13 cellular contexts compared by ENCODE assay signal in the genomic region with DNA sequence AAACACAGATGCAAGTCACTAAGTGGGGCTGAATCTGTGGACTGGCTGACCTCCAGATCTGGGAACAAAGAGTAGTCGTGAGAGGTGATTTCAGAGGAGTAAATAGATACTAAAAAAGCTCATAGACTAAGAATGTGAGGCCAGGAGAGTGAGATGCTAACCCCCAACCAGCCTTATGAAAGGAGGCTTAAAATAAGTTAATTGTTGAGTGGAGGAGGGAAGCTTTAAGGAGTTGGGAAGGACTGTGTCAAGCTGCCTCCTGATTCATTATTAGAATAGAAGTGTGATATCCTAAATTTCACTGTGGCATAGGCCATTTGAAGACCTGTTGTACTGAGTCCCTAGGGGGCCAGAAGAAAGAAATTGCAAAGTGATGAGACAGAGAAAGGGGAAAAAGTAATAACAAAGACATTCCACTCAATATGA.
A peak's percentile ranks its signal among the peaks of the same experiment; 100 is the strongest.
DNase-seq lines count a peak whose midpoint lies in the region; ATAC-seq and TF ChIP-seq lines count a peak whose summit lies in the region.
"Had no signal": no experiment of that assay in that cellular context is flagged by ENCODE, and none has a peak within 500 bp of the region (broad histone marks: within the 10 kb centered on the region; RNA-seq: fewer than 3 reads in every experiment).

No MANE protein-coding gene starts in this region.

- peak overlapping the region in 1 of 2 experiments; percentile 82; a peak in 2 of 4 replicates for H4K8ac ChIP-seq in IMR-90 (ENCODE audit: low read depth in 2 of 2, low read length in 2 of 2)

- TF ChIP-seq POLR2A in IMR-90 (IDR thresholded peaks at IDR 0.05; ENCODE audit: low read depth, low read length): no peak

- peak overlapping the region; percentile 79 for H2BK120ac ChIP-seq in IMR-90 (ENCODE audit: low read depth, low read length)

- no peak overlapping the region for H3K9ac ChIP-seq in IMR-90 (ENCODE audit: low read depth, low read length)

- no peaks in the 10 kb centered on the region for H3K4me1 ChIP-seq in CD4-positive, CD25-positive, alpha-beta regulatory T cell (ENCODE audit: control insufficient read depth, insufficient read depth, low read length, poor library complexity, severe bottlenecking)
- H3K4me1 ChIP-seq in IMR-90 (ENCODE audit: control insufficient read depth, insufficient read depth, low read length): no peaks in the 10 kb centered on the region; the same call in 1 of the 2 replicates
- H3K4me1 ChIP-seq: breast epithelium had no signal

- peak overlapping the region; percentile 75 for H2BK20ac ChIP-seq in IMR-90 (ENCODE audit: low read depth, low read length)

- peaks cover 30 to 47% of the 10 kb centered on the region in 2 experiments for H3K79me1 ChIP-seq in IMR-90 (ENCODE audit: low read depth in 1 of 2, low read length in 2 of 2)

- H2AK5ac ChIP-seq in IMR-90 (ENCODE audit: low read depth, low read length): peak overlapping the region; percentile 54; the same call in 1 of the 2 replicates

- no peak for TF ChIP-seq CTCF in IMR-90 (conservative IDR thresholded peaks at IDR 0.05; ENCODE audit: low read depth, low read length)

- TF ChIP-seq RAD21 in IMR-90 (IDR thresholded peaks at IDR 0.05; ENCODE audit: low read length): no peak

- peaks cover 2% of the 10 kb centered on the region; the same call in 1 of the 2 replicates for H3K9me1 ChIP-seq in IMR-90 (ENCODE audit: insufficient read depth, low read length)

- peaks cover 4% of the 10 kb centered on the region for H3K36me3 ChIP-seq in CD4-positive, CD25-positive, alpha-beta regulatory T cell (ENCODE audit: control insufficient read depth, insufficient read depth, low read length)
- no peaks in the 10 kb centered on the region for H3K36me3 ChIP-seq in IMR-90 (ENCODE audit: control insufficient read depth, insufficient read depth, low read length)
- H3K36me3 ChIP-seq: breast epithelium, ovary had no signal

- H4K5ac ChIP-seq in IMR-90 (ENCODE audit: low read depth, low read length): no peak overlapping the region

- dilution Hi-C loops in IMR-90 (cut with HindIII; ENCODE audit: low sequenced_read_pairs, unreplicated experiment): no loop called here

- no peak for DNase-seq in CD4-positive, CD25-positive, alpha-beta regulatory T cell
- DNase-seq in IMR-90 (peak; percentile 86), NCI-H2227 (lab: John Stamatoyannopoulos, UW; ENCODE audit: unreplicated experiment) (no peak), NCI-H526 treated with DMSO at 0.1 percent for 48 hours (lab: John Stamatoyannopoulos, UW) (no peak)
- no peak for DNase-seq in naive thymus-derived CD8-positive, alpha-beta T cell
- DNase-seq in activated CD8-positive, alpha-beta memory T cell treated with anti-CD3 and anti-CD28 coated beads for 24 hours: no peak
- DNase-seq: activated T-cell treated with anti-CD3 and anti-CD28 coated beads, Interleukin-2, amount 50 U/mL, for 4 hours; MM.1S; ovary had no signal

- CTCF ChIA-PET in IMR-90 (lab: Yijun Ruan, JAX): no interaction called here

- peak overlapping the region; percentile 67; the same call in 1 of the 2 replicates for H3K4ac ChIP-seq in IMR-90 (ENCODE audit: low read depth, low read length)

- H2BK5ac ChIP-seq in IMR-90 (ENCODE audit: low read depth, low read length, poor library complexity, severe bottlenecking): peak overlapping the region; percentile 78

- no peak for ATAC-seq in CD4-positive, CD25-positive, alpha-beta regulatory T cell (ENCODE audit: low read depth in 2 of 2)
- ATAC-seq in IMR-90 (ENCODE audit: low read depth) (peak; percentile 75), HG03521 (IDR thresholded peaks at IDR 0.05; ENCODE audit: unreplicated experiment) (no peak)
- no peak for ATAC-seq in naive thymus-derived CD8-positive, alpha-beta T cell
- ATAC-seq: activated T-cell treated with anti-CD3 and anti-CD28 coated beads, Interleukin-2, amount 50 U/mL, for 4 hours had no signal

- no peak overlapping the region for H2AFZ ChIP-seq in IMR-90 (replicated peaks; ENCODE audit: low read length, poor library complexity)

- H3K23ac ChIP-seq in IMR-90 (ENCODE audit: low read depth, low read length): peak overlapping the region; percentile 85; the same call in 1 of the 2 replicates

- in situ Hi-C loops in IMR-90 (cut with MboI; ENCODE audit: low sequenced_read_pairs): loop anchor here (5.0 to 25.0 kb wide), 2 partner anchors 240 to 480 kb away; no protein-coding TSS in a partner anchor

- no peaks in the 10 kb centered on the region for H3K9me3 Mint-ChIP-seq in CD4-positive, CD25-positive, alpha-beta regulatory T cell
- no peaks in the 10 kb centered on the region for H3K9me3 Mint-ChIP-seq in dendritic cell treated with granulocyte-macrophage colony-stimulating factor and Interleukin-4, amounts not matched to agents 40 ng/mL and 50 ng/mL, for 4 days
- no peaks in the 10 kb centered on the region for H3K9me3 Mint-ChIP-seq in naive thymus-derived CD8-positive, alpha-beta T cell
- H3K9me3 Mint-ChIP-seq: activated T-cell treated with anti-CD3 and anti-CD28 coated beads, Interleukin-2, amount 50 U/mL, for 4 hours had no signal

- peak overlapping the region; percentile 63; the same call in 1 of the 2 replicates for H3K4me2 ChIP-seq in IMR-90 (ENCODE audit: low read depth, low read length)

- H3K4me1 Mint-ChIP-seq in CD4-positive, CD25-positive, alpha-beta regulatory T cell: peaks cover 2 to 14% (median 8%) of the 10 kb centered on the region in 4 donors
- H3K4me1 Mint-ChIP-seq in dendritic cell treated with granulocyte-macrophage colony-stimulating factor and Interleukin-4, amounts not matched to agents 40 ng/mL and 50 ng/mL, for 4 days (ENCODE audit: low read depth): peaks cover 5% of the 10 kb centered on the region
- H3K4me1 Mint-ChIP-seq in naive thymus-derived CD8-positive, alpha-beta T cell: peaks cover 12 to 25% (median 18%) of the 10 kb centered on the region in 4 donors

- peak overlapping the region; percentile 42; the same call in 1 of the 2 replicates for H3K18ac ChIP-seq in IMR-90 (ENCODE audit: low read depth, low read length)

- peaks cover 3% of the 10 kb centered on the region; the same call in 1 of the 2 replicates for H4K20me1 ChIP-seq in IMR-90 (ENCODE audit: insufficient read depth, low read length)

- H3K14ac ChIP-seq in IMR-90 (replicated peaks; ENCODE audit: low read depth, low read length): peak overlapping the region; percentile 38

- POLR2A ChIA-PET in IMR-90 (lab: Charles Lee; ENCODE audit: unreplicated experiment): no interaction called here
- POLR2A ChIA-PET in naive thymus-derived CD8-positive, alpha-beta T cell (lab: Charles Lee): no interaction called here

- H3K27me3 Mint-ChIP-seq in CD4-positive, CD25-positive, alpha-beta regulatory T cell: no peaks in the 10 kb centered on the region
- no peaks in the 10 kb centered on the region for H3K27me3 Mint-ChIP-seq in dendritic cell treated with granulocyte-macrophage colony-stimulating factor and Interleukin-4, amounts not matched to agents 40 ng/mL and 50 ng/mL, for 4 days
- no peaks in the 10 kb centered on the region for H3K27me3 Mint-ChIP-seq in naive thymus-derived CD8-positive, alpha-beta T cell

- no peak overlapping the region; the same call in 2 of the 3 replicates for H2BK15ac ChIP-seq in IMR-90 (ENCODE audit: low read depth, low read length)

- no peaks in the 10 kb centered on the region for H3K9me3 ChIP-seq in CD4-positive, CD25-positive, alpha-beta regulatory T cell (ENCODE audit: control insufficient read depth in 2 of 2, low read length in 2 of 2)
- H3K9me3 ChIP-seq in IMR-90 (ENCODE audit: control insufficient read depth, insufficient read depth, low read length): no peaks in the 10 kb centered on the region
- H3K9me3 ChIP-seq: breast epithelium, ovary had no signal

- BruUV-seq in IMR-90 (replicated peaks; lab: Mats Ljungman, UMichigan): no TSS peak

- 0 out of 2 replicates have a peak overlapping the region, but pooled peaks have one; percentile 39 for H3K56ac ChIP-seq in IMR-90 (ENCODE audit: extremely low read depth, insufficient read depth, low read length)

- H3K27me3 ChIP-seq in CD4-positive, CD25-positive, alpha-beta regulatory T cell (ENCODE audit: control insufficient read depth, insufficient read depth, low read length): no peaks in the 10 kb centered on the region
- H3K27me3 ChIP-seq in IMR-90 (ENCODE audit: control insufficient read depth, insufficient read depth, low read length): no peaks in the 10 kb centered on the region
- H3K27me3 ChIP-seq: breast epithelium, ovary had no signal

- no CpG with 5 or more reads among the region's 1 CpG for WGBS in IMR-90 (ENCODE audit: extremely low coverage in 2 of 2, insufficient read length in 1 of 2), 2 experiments

- H3K27ac Mint-ChIP-seq in CD4-positive, CD25-positive, alpha-beta regulatory T cell: peak overlapping the region in 2 of 3 donors; percentile 45 to 74
- H3K27ac Mint-ChIP-seq in dendritic cell treated with granulocyte-macrophage colony-stimulating factor and Interleukin-4, amounts not matched to agents 40 ng/mL and 50 ng/mL, for 4 days: peak overlapping the region; percentile 39
- peak overlapping the region in 8 of 10 donors; percentile 1 to 83 (median 21) for H3K27ac Mint-ChIP-seq in naive thymus-derived CD8-positive, alpha-beta T cell

- no peak overlapping the region for H3K4me3 Mint-ChIP-seq in CD4-positive, CD25-positive, alpha-beta regulatory T cell
- no peak overlapping the region for H3K4me3 Mint-ChIP-seq in dendritic cell treated with granulocyte-macrophage colony-stimulating factor and Interleukin-4, amounts not matched to agents 40 ng/mL and 50 ng/mL, for 4 days
- H3K4me3 Mint-ChIP-seq in naive thymus-derived CD8-positive, alpha-beta T cell: no peak overlapping the region
- H3K4me3 Mint-ChIP-seq: activated T-cell treated with anti-CD3 and anti-CD28 coated beads, Interleukin-2, amount 50 U/mL, for 4 hours had no signal

- H3K4me3 ChIP-seq in CD4-positive, CD25-positive, alpha-beta regulatory T cell (ENCODE audit: low read depth, low read length): no peak overlapping the region
- H3K4me3 ChIP-seq in IMR-90 (ENCODE audit: insufficient read depth, low read depth, low read length): no peak overlapping the region
- H3K4me3 ChIP-seq: breast epithelium, ovary had no signal

- no peak overlapping the region for H3K27ac ChIP-seq in CD4-positive, CD25-positive, alpha-beta regulatory T cell (ENCODE audit: insufficient read depth, low read length, poor library complexity, severe bottlenecking)
- H3K27ac ChIP-seq in IMR-90 (ENCODE audit: insufficient read depth, low read length): no peak overlapping the region
- H3K27ac ChIP-seq: breast epithelium, ovary, RWPE1 had no signal

- no peak overlapping the region for H2AK9ac ChIP-seq in IMR-90 (replicated peaks; ENCODE audit: low read depth, low read length, poor library complexity)

- H4K91ac ChIP-seq in IMR-90 (ENCODE audit: insufficient read depth, low read depth, low read length): peak overlapping the region; percentile 8; the same call in 1 of the 2 replicates

- H3K36me3 Mint-ChIP-seq in CD4-positive, CD25-positive, alpha-beta regulatory T cell: peaks cover 7% of the 10 kb centered on the region
- peaks cover 28% of the 10 kb centered on the region for H3K36me3 Mint-ChIP-seq in dendritic cell treated with granulocyte-macrophage colony-stimulating factor and Interleukin-4, amounts not matched to agents 40 ng/mL and 50 ng/mL, for 4 days (ENCODE audit: low read depth)
- peaks cover 0 to 36% (median 4%) of the 10 kb centered on the region in 3 donors for H3K36me3 Mint-ChIP-seq in naive thymus-derived CD8-positive, alpha-beta T cell

- intact Hi-C loops in IMR-90 (cut with micrococcal nuclease): no loop called here
- intact Hi-C loops in dendritic cell treated with granulocyte-macrophage colony-stimulating factor and Interleukin-4, amounts not matched to agents 40 ng/mL and 50 ng/mL, for 4 days (cut with micrococcal nuclease): no loop called here
